1 cellular context compared by ENCODE assay signal in genomic region chr9:89359636-89360315, GRCh38.
TF ChIP-seq lines count a peak whose summit lies in the region.

No MANE protein-coding gene starts in this region.

TF ChIP-seq in SK-N-SH, 30 proteins besides CTCF, POLR2A, EP300 and RAD21 (continued from another document):
- TF ChIP-seq REST (IDR thresholded peaks at IDR 0.05; ENCODE audit: low read depth, low read length) (no peak), GATA2 (CRISPR knock-in tag; IDR thresholded peaks at IDR 0.05) (0 out of 2 replicates have a peak, but pooled peaks have one; percentile 9)
